8 cellular contexts compared by ENCODE assay signal in genomic region chr2:27735263-27735904, GRCh38. TPM values are rescaled to one million over a fixed set of nuclear protein-coding genes. Genes with fewer than 3 reads are reported as not detected.
DNase-seq lines count a peak whose midpoint lies in the region; ATAC-seq and TF ChIP-seq lines count a peak whose summit lies in the region.

No MANE protein-coding gene starts in this region.

- ATAC-seq in aorta (ENCODE audit: low FRiP score), result peak; percentile 96
- ATAC-seq in HG02852 (IDR thresholded peaks at IDR 0.05; ENCODE audit: unreplicated experiment), result no peak
- ATAC-seq in GM18907 (IDR thresholded peaks at IDR 0.05; ENCODE audit: unreplicated experiment), result no peak

- no peak for TF ChIP-seq CTCF in WERI-Rb-1 (IDR thresholded peaks at IDR 0.05; ENCODE audit: low read depth, low read length)
- TF ChIP-seq CTCF in retinal pigment epithelial cell (conservative IDR thresholded peaks at IDR 0.05; ENCODE audit: low read depth, low read length), result no peak

- intact Hi-C loops in aorta (cut with DNase I), result loop anchor here (1.0 to 5.0 kb wide), 2 partner anchors 9 to 37 kb away; partner anchors contain the start of gene MRPL33 (in 1 of the 2)

- no CpG with 5 or more reads among the region's 51 CpGs for whole genome bisulfite sequencing in iPS DF 6.9 (ENCODE audit: insufficient coverage, insufficient read length)
- 1% methylated on average over 49 to 51 of the region's 51 CpGs for WGBS in aorta, 2 donors

- H3K4me3 ChIP-seq in WERI-Rb-1 (ENCODE audit: low read depth, low read length), result peak overlapping the region; percentile 44
- H3K4me3 ChIP-seq in iPS DF 6.9 (ENCODE audit: low read length), result peak overlapping the region; percentile 40; the same call in 1 of the 2 replicates
- H3K4me3 ChIP-seq in retinal pigment epithelial cell (ENCODE audit: low read length), result peak overlapping the region; percentile 50
- H3K4me3 ChIP-seq in aorta (ENCODE audit: low read length in 2 of 2), result peak overlapping the region in 1 of 2 donors; percentile 1

- in situ Hi-C loops in T47D (cut with HindIII; ENCODE audit: low pct_unique_long_range_greater_than_20kb, low sequenced_read_pairs), result no loop called here

- H3K36me3 ChIP-seq in WERI-Rb-1 (no peaks in the 10 kb centered on the region), iPS DF 6.9 (ENCODE audit: control insufficient read depth, insufficient read depth, low read length) (no peaks in the 10 kb centered on the region), aorta (ENCODE audit: control insufficient read depth in 1 of 2, insufficient read depth in 2 of 2, low read length in 1 of 2) (no peaks in the 10 kb centered on the region)

- H3K4me1 ChIP-seq in iPS DF 6.9 (ENCODE audit: control insufficient read depth, insufficient read depth, low read length) (peaks cover 8% of the 10 kb centered on the region), aorta (ENCODE audit: control insufficient read depth in 1 of 2, insufficient read depth in 2 of 2, low read length in 2 of 2) (no peaks in the 10 kb centered on the region)

- H3K27ac ChIP-seq in WERI-Rb-1 (peak overlapping the region; percentile 38), iPS DF 6.9 (ENCODE audit: low read length) (no peak overlapping the region), aorta (ENCODE audit: low read depth in 1 of 2, low read length in 2 of 2) (peak overlapping the region; percentile 85 to 89)

- H3K9me3 ChIP-seq in WERI-Rb-1 (ENCODE audit: severe bottlenecking) (peaks cover 5% of the 10 kb centered on the region), iPS DF 6.9 (ENCODE audit: control insufficient read depth, insufficient read depth, low read length) (no peaks in the 10 kb centered on the region), aorta (ENCODE audit: control insufficient read depth, low read length) (no peaks in the 10 kb centered on the region)

- peak; percentile 80 for DNase-seq in COLO668 (lab: John Stamatoyannopoulos, UW; ENCODE audit: unreplicated experiment)
- DNase-seq in WERI-Rb-1, result peak; percentile 71
- peak; percentile 42 to 74 for DNase-seq in T47D (ENCODE audit: low read depth in 1 of 2, low spot score in 1 of 2)
- DNase-seq in iPS DF 6.9 (ENCODE audit: low read depth, low spot score), result no peak
- DNase-seq in retinal pigment epithelial cell (ENCODE audit: low read depth), result peak; percentile 51
- peak; percentile 93 to 95 for DNase-seq in aorta

- H3K27me3 ChIP-seq in WERI-Rb-1 (ENCODE audit: insufficient read depth, low read depth, severe bottlenecking) (no peaks in the 10 kb centered on the region), iPS DF 6.9 (ENCODE audit: control insufficient read depth, insufficient read depth, low read length) (no peaks in the 10 kb centered on the region), aorta (ENCODE audit: control insufficient read depth in 1 of 2, insufficient read depth in 2 of 2, low read length in 1 of 2) (no peaks in the 10 kb centered on the region)

RNA-seq across cellular contexts. Expression of gene MRPL33, which starts 36.1 kb away (rescaled TPM):
- total RNA-seq in aorta, result 100 to 1,000 TPM in 1 of 2 donors, 10 to 100 TPM in 1; 85.0 to 116 TPM
- polyA plus RNA-seq in aorta, result 100 to 1,000 TPM; 253 to 347 TPM
